ENCODE assay signal across 1 cellular context in the genomic region with DNA sequence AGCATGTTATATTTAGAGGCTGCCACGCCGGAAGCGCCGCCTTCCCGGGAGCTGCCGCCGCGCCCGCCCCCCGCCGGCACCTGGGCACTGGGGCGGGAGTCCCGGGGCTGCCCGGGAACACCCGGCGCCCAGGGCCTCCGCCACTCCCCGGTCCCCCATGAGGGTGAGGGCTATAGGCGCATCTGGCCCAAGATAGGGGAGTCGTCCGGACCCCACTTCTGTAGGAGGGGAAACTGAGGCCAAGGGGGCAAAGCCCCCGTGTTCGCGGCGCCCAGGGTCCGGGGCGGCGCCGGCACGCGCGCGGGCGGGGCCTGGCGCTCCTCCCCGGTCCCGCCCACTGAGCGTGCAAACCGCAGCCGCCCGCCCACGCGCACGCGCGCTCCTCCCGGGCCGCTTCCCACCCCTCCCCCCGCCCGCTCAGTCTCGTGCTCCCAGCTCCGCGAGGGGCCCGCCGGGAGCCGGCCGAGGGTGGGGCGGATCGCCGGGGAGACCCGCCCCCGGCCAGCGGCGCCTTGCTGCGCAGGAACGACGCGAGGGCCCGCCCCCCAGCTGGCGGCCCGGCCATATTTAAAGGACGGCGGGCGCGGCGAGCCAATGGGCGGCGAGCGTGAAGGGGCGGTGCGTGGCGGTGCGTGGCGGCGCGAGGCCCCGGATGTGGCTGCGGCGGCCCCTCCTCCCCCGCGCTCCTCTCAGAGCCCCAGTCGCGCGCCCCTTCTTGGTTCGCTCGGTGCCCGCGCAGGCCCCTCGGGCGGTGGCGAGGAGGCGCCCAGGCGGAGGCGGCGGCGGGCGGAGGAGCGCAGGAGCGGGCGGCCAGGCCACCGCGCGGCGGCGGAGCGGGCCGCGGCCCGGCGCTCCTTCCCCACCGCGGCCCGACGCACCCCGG.
TF ChIP-seq lines count a peak whose summit lies in the region.

A gene (plus strand): TSS at position 700 of the 883 bp plus-strand sequence. CDS start 192 bp downstream, outside the sequence.

TF ChIP-seq in GM12878, 131 proteins besides CTCF, POLR2A, EP300 and RAD21 (continued from another document and continues in another):
- TF ChIP-seq, protein P1, sequence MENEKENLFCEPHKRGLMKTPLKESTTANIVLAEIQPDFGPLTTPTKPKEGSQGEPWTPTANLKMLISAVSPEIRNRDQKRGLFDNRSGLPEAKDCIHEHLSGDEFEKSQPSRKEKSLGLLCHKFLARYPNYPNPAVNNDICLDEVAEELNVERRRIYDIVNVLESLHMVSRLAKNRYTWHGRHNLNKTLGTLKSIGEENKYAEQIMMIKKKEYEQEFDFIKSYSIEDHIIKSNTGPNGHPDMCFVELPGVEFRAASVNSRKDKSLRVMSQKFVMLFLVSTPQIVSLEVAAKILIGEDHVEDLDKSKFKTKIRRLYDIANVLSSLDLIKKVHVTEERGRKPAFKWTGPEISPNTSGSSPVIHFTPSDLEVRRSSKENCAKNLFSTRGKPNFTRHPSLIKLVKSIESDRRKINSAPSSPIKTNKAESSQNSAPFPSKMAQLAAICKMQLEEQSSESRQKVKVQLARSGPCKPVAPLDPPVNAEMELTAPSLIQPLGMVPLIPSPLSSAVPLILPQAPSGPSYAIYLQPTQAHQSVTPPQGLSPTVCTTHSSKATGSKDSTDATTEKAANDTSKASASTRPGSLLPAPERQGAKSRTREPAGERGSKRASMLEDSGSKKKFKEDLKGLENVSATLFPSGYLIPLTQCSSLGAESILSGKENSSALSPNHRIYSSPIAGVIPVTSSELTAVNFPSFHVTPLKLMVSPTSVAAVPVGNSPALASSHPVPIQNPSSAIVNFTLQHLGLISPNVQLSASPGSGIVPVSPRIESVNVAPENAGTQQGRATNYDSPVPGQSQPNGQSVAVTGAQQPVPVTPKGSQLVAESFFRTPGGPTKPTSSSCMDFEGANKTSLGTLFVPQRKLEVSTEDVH (IDR thresholded peaks at IDR 0.05; ENCODE audit: low read depth, partially characterized antibody), result no peak
- TF ChIP-seq POLR2AphosphoS2 (IDR thresholded peaks at IDR 0.05; ENCODE audit: low read depth, low read length) (no peak), ZNF274 (IDR thresholded peaks at IDR 0.05; ENCODE audit: insufficient read depth, insufficient read length) (no peak), SRF (IDR thresholded peaks at IDR 0.05; ENCODE audit: low read depth in 2 of 2, low read length in 2 of 2) (peak; percentile 41 to 78; a peak in 3 of 4 replicates), CHD1 (IDR thresholded peaks at IDR 0.05; ENCODE audit: low read depth, low read length) (no peak), MTA2 (IDR thresholded peaks at IDR 0.05; ENCODE audit: low read depth) (no peak), BRCA1 (IDR thresholded peaks at IDR 0.05; ENCODE audit: low read depth, low read length) (0 out of 2 replicates have a peak, but pooled peaks have one; percentile 33), FOXK2 (IDR thresholded peaks at IDR 0.05) (no peak), NBN (IDR thresholded peaks at IDR 0.05) (no peak), ESRRA (IDR thresholded peaks at IDR 0.05; ENCODE audit: low read length) (no peak), EED (IDR thresholded peaks at IDR 0.05; ENCODE audit: low read depth) (no peak), MXI1 (IDR thresholded peaks at IDR 0.05; ENCODE audit: low read depth, low read length) (peak; percentile 40; the same call in 1 of the 2 replicates), CEBPB (IDR thresholded peaks at IDR 0.05; ENCODE audit: borderline replicate concordance in 1 of 2, low read depth in 2 of 2, low read length in 2 of 2) (no peak), SREBF1 (IDR thresholded peaks at IDR 0.05; ENCODE audit: low read length) (no peak), POLR2AphosphoS5 (IDR thresholded peaks at IDR 0.05; ENCODE audit: low read length) (no peak), HDAC2 (IDR thresholded peaks at IDR 0.05) (no peak), NFXL1 (IDR thresholded peaks at IDR 0.05; ENCODE audit: borderline replicate concordance) (0 out of 2 replicates have a peak, but pooled peaks have one; percentile 47), MTA3 (IDR thresholded peaks at IDR 0.05; ENCODE audit: borderline replicate concordance, low read length) (no peak), RAD51 (IDR thresholded peaks at IDR 0.05) (no peak), GATAD2B (conservative IDR thresholded peaks at IDR 0.05; ENCODE audit: low read depth) (peak; percentile 97; the same call in 1 of the 2 replicates), CHD2 (IDR thresholded peaks at IDR 0.05; ENCODE audit: borderline replicate concordance, low read depth, low read length) (peak; percentile 82), NR2C1 (IDR thresholded peaks at IDR 0.05) (0 out of 2 replicates have a peak, but pooled peaks have one; percentile 40), CREB1 (IDR thresholded peaks at IDR 0.05; ENCODE audit: low read depth) (peak; percentile 73), ZSCAN29 (IDR thresholded peaks at IDR 0.05) (no peak), NRF1 (conservative IDR thresholded peaks at IDR 0.05; ENCODE audit: low read depth, low read length) (peak; percentile 53), IKZF2 (IDR thresholded peaks at IDR 0.05) (0 out of 4 replicates have a peak, but pooled peaks of 1 of the 2 experiments have one; percentile 1), IKZF1 (conservative IDR thresholded peaks at IDR 0.05) (peak; percentile 90), TCF12 (IDR thresholded peaks at IDR 0.05; ENCODE audit: low read depth, low read length) (peak; percentile 48; the same call in 1 of the 2 replicates), RUNX3 (IDR thresholded peaks at IDR 0.05; ENCODE audit: low read length) (peak; percentile 82), RCOR1 (conservative IDR thresholded peaks at IDR 0.05; ENCODE audit: low read depth, low read length) (no peak), SIN3A (IDR thresholded peaks at IDR 0.05; ENCODE audit: low read depth, low read length) (peak; percentile 94), BHLHE40 (IDR thresholded peaks at IDR 0.05; ENCODE audit: borderline replicate concordance in 1 of 2, low read depth in 2 of 2, low read length in 1 of 2) (peak; percentile 99 to 100), MEF2A (IDR thresholded peaks at IDR 0.05; ENCODE audit: insufficient read depth, low read depth, low read length) (peak; percentile 33; the same call in 1 of the 2 replicates)
- TF ChIP-seq, protein P2, sequence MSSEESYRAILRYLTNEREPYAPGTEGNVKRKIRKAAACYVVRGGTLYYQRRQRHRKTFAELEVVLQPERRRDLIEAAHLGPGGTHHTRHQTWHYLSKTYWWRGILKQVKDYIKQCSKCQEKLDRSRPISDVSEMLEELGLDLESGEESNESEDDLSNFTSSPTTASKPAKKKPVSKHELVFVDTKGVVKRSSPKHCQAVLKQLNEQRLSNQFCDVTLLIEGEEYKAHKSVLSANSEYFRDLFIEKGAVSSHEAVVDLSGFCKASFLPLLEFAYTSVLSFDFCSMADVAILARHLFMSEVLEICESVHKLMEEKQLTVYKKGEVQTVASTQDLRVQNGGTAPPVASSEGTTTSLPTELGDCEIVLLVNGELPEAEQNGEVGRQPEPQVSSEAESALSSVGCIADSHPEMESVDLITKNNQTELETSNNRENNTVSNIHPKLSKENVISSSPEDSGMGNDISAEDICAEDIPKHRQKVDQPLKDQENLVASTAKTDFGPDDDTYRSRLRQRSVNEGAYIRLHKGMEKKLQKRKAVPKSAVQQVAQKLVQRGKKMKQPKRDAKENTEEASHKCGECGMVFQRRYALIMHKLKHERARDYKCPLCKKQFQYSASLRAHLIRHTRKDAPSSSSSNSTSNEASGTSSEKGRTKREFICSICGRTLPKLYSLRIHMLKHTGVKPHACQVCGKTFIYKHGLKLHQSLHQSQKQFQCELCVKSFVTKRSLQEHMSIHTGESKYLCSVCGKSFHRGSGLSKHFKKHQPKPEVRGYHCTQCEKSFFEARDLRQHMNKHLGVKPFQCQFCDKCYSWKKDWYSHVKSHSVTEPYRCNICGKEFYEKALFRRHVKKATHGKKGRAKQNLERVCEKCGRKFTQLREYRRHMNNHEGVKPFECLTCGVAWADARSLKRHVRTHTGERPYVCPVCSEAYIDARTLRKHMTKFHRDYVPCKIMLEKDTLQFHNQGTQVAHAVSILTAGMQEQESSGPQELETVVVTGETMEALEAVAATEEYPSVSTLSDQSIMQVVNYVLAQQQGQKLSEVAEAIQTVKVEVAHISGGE (CRISPR knock-in tag; IDR thresholded peaks at IDR 0.05), result no peak
- TF ChIP-seq, protein P3, sequence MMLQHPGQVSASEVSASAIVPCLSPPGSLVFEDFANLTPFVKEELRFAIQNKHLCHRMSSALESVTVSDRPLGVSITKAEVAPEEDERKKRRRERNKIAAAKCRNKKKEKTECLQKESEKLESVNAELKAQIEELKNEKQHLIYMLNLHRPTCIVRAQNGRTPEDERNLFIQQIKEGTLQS (IDR thresholded peaks at IDR 0.05; ENCODE audit: borderline replicate concordance, extremely low read depth, low read depth, low read length), result no peak
- TF ChIP-seq, protein P4, sequence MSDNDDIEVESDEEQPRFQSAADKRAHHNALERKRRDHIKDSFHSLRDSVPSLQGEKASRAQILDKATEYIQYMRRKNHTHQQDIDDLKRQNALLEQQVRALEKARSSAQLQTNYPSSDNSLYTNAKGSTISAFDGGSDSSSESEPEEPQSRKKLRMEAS (IDR thresholded peaks at IDR 0.05; ENCODE audit: low read depth, low read length), result 0 out of 2 replicates have a peak, but pooled peaks have one; percentile 75
- TF ChIP-seq, protein P5, sequence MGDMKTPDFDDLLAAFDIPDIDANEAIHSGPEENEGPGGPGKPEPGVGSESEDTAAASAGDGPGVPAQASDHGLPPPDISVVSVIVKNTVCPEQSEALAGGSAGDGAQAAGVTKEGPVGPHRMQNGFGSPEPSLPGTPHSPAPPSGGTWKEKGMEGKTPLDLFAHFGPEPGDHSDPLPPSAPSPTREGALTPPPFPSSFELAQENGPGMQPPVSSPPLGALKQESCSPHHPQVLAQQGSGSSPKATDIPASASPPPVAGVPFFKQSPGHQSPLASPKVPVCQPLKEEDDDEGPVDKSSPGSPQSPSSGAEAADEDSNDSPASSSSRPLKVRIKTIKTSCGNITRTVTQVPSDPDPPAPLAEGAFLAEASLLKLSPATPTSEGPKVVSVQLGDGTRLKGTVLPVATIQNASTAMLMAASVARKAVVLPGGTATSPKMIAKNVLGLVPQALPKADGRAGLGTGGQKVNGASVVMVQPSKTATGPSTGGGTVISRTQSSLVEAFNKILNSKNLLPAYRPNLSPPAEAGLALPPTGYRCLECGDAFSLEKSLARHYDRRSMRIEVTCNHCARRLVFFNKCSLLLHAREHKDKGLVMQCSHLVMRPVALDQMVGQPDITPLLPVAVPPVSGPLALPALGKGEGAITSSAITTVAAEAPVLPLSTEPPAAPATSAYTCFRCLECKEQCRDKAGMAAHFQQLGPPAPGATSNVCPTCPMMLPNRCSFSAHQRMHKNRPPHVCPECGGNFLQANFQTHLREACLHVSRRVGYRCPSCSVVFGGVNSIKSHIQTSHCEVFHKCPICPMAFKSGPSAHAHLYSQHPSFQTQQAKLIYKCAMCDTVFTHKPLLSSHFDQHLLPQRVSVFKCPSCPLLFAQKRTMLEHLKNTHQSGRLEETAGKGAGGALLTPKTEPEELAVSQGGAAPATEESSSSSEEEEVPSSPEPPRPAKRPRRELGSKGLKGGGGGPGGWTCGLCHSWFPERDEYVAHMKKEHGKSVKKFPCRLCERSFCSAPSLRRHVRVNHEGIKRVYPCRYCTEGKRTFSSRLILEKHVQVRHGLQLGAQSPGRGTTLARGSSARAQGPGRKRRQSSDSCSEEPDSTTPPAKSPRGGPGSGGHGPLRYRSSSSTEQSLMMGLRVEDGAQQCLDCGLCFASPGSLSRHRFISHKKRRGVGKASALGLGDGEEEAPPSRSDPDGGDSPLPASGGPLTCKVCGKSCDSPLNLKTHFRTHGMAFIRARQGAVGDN (IDR thresholded peaks at IDR 0.05), result 0 out of 2 replicates have a peak, but pooled peaks have one; percentile 10
- TF ChIP-seq, protein P6, sequence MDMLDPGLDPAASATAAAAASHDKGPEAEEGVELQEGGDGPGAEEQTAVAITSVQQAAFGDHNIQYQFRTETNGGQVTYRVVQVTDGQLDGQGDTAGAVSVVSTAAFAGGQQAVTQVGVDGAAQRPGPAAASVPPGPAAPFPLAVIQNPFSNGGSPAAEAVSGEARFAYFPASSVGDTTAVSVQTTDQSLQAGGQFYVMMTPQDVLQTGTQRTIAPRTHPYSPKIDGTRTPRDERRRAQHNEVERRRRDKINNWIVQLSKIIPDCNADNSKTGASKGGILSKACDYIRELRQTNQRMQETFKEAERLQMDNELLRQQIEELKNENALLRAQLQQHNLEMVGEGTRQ (IDR thresholded peaks at IDR 0.05; ENCODE audit: borderline replicate concordance, low read depth, low read length), result no peak
- TF ChIP-seq, protein P7, sequence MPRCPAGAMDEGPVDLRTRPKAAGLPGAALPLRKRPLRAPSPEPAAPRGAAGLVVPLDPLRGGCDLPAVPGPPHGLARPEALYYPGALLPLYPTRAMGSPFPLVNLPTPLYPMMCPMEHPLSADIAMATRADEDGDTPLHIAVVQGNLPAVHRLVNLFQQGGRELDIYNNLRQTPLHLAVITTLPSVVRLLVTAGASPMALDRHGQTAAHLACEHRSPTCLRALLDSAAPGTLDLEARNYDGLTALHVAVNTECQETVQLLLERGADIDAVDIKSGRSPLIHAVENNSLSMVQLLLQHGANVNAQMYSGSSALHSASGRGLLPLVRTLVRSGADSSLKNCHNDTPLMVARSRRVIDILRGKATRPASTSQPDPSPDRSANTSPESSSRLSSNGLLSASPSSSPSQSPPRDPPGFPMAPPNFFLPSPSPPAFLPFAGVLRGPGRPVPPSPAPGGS (IDR thresholded peaks at IDR 0.05; ENCODE audit: borderline replicate concordance, insufficient read depth, low read depth, low read length, poor library complexity, severe bottlenecking), result peak; percentile 11
- TF ChIP-seq, protein P8, sequence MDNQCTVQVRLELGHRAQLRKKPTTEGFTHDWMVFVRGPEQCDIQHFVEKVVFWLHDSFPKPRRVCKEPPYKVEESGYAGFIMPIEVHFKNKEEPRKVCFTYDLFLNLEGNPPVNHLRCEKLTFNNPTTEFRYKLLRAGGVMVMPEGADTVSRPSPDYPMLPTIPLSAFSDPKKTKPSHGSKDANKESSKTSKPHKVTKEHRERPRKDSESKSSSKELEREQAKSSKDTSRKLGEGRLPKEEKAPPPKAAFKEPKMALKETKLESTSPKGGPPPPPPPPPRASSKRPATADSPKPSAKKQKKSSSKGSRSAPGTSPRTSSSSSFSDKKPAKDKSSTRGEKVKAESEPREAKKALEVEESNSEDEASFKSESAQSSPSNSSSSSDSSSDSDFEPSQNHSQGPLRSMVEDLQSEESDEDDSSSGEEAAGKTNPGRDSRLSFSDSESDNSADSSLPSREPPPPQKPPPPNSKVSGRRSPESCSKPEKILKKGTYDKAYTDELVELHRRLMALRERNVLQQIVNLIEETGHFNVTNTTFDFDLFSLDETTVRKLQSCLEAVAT (IDR thresholded peaks at IDR 0.05), result no peak
- TF ChIP-seq, protein P9, sequence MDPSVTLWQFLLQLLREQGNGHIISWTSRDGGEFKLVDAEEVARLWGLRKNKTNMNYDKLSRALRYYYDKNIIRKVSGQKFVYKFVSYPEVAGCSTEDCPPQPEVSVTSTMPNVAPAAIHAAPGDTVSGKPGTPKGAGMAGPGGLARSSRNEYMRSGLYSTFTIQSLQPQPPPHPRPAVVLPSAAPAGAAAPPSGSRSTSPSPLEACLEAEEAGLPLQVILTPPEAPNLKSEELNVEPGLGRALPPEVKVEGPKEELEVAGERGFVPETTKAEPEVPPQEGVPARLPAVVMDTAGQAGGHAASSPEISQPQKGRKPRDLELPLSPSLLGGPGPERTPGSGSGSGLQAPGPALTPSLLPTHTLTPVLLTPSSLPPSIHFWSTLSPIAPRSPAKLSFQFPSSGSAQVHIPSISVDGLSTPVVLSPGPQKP (IDR thresholded peaks at IDR 0.05; ENCODE audit: low read depth, low read length), result peak; percentile 75; the same call in 1 of the 2 replicates
